In genomic region chr2:65918760-65919187, GRCh38 we compare ENCODE assay signal across 16 cellular contexts.
A peak's percentile ranks its signal among the peaks of the same experiment; 100 is the strongest.
DNase-seq lines count a peak whose midpoint lies in the region; ATAC-seq, FAIRE-seq and TF ChIP-seq lines count a peak whose summit lies in the region.
"Had no signal": no experiment of that assay in that cellular context is flagged by ENCODE, and none has a peak within 500 bp of the region (broad histone marks: within the 10 kb centered on the region; RNA-seq: fewer than 3 reads in every experiment).

No MANE protein-coding gene starts in this region.

- no peak overlapping the region for H3K9ac ChIP-seq in PC-3 (ENCODE audit: low read length)
- H3K9ac ChIP-seq in keratinocyte (ENCODE audit: control insufficient read depth, extremely low read depth, insufficient read depth, low read length) = no peak overlapping the region

- POLR2A ChIA-PET in PC-3 (lab: Charles Lee; ENCODE audit: unreplicated experiment) = no interaction called here
- POLR2A ChIA-PET in activated CD8-positive, alpha-beta T cell treated with anti-CD3 and anti-CD28 coated beads for 36 hours (lab: Charles Lee) = no interaction called here

- intact Hi-C loops in PC-3 (cut with micrococcal nuclease) = no loop called here
- intact Hi-C loops in activated CD8-positive, alpha-beta T cell treated with anti-CD3 and anti-CD28 coated beads for 36 hours (cut with micrococcal nuclease) = no loop called here

- no peaks in the 10 kb centered on the region for H4K20me1 ChIP-seq in PC-3 (ENCODE audit: low read length)
- H4K20me1 ChIP-seq in keratinocyte (ENCODE audit: control insufficient read depth, extremely low read depth, insufficient read depth, low read length) = no peaks in the 10 kb centered on the region

- H3K79me2 ChIP-seq in PC-3 (ENCODE audit: low read length) (no peaks in the 10 kb centered on the region), keratinocyte (ENCODE audit: control insufficient read depth, insufficient read depth, low read length) (no peaks in the 10 kb centered on the region)

- H3K4me3 Mint-ChIP-seq in activated CD8-positive, alpha-beta T cell treated with anti-CD3 and anti-CD28 coated beads for 36 hours = no peak overlapping the region
- H3K4me3 Mint-ChIP-seq: activated T-helper 17 cell treated with anti-CD3 and anti-CD28 coated beads, Interleukin-2, amount 50 U/mL, for 72 hours; natural killer cell had no signal

- no peaks in the 10 kb centered on the region for H3K4me1 Mint-ChIP-seq in activated CD8-positive, alpha-beta T cell treated with anti-CD3 and anti-CD28 coated beads for 36 hours (ENCODE audit: low read depth)
- H3K4me1 Mint-ChIP-seq: activated T-helper 17 cell treated with anti-CD3 and anti-CD28 coated beads, Interleukin-2, amount 50 U/mL, for 72 hours; natural killer cell had no signal

- H3K36me3 ChIP-seq in PC-3 (ENCODE audit: low read depth, low read length) = no peaks in the 10 kb centered on the region
- H3K36me3 ChIP-seq in keratinocyte (ENCODE audit: control insufficient read depth in 2 of 2, extremely low read depth in 1 of 2, insufficient read depth in 2 of 2, low read length in 2 of 2) = no peaks in the 10 kb centered on the region
- H3K36me3 ChIP-seq: adrenal gland, lower lobe of right lung, WERI-Rb-1 had no signal

- DNase-seq in PC-3 (peak; percentile 27), keratinocyte (ENCODE audit: low read depth, low spot score) (no peak), NCI-H1417 treated with DMSO at 0.1 percent for 48 hours (lab: John Stamatoyannopoulos, UW) (no peak), germinal center (ENCODE audit: low spot score) (no peak)
- no peak for DNase-seq in activated CD8-positive, alpha-beta T cell treated with anti-CD3 and anti-CD28 coated beads for 36 hours
- DNase-seq: adrenal gland, lower lobe of right lung, MV-4-11, natural killer cell, NCI-H2171 treated with DMSO at 0.1 percent for 48 hours, retina, WERI-Rb-1 had no signal

- H3K36me3 Mint-ChIP-seq in activated CD8-positive, alpha-beta T cell treated with anti-CD3 and anti-CD28 coated beads for 36 hours (ENCODE audit: low read depth) = no peaks in the 10 kb centered on the region
- H3K36me3 Mint-ChIP-seq: natural killer cell had no signal

- H3K9me3 ChIP-seq in PC-3 (ENCODE audit: low read length) (no peaks in the 10 kb centered on the region), keratinocyte (ENCODE audit: control insufficient read depth, low read depth, low read length) (no peaks in the 10 kb centered on the region)
- H3K9me3 ChIP-seq: adrenal gland, lower lobe of right lung had no signal

- TF ChIP-seq CTCF in 22Rv1 (IDR thresholded peaks at IDR 0.05) (peak; percentile 30; the same call in 1 of the 2 replicates), GM12873 (IDR thresholded peaks at IDR 0.05; ENCODE audit: insufficient read depth, low read depth, low read length, missing control alignments) (peak; percentile 9), PC-3 (conservative IDR thresholded peaks at IDR 0.05; ENCODE audit: low read depth, low read length) (peak; percentile 46), keratinocyte (optimal IDR thresholded peaks at IDR 0.05 in 1 of 3, IDR thresholded peaks at IDR 0.05 in 1 of 3, conservative IDR thresholded peaks at IDR 0.05 in 1 of 3; ENCODE audit: extremely low read depth in 1 of 3, insufficient read depth in 2 of 3, low read length in 3 of 3) (peak in 2 of 3 experiments; percentile 34 to 43)
- TF ChIP-seq CTCF in activated CD8-positive, alpha-beta T cell treated with anti-CD3 and anti-CD28 coated beads for 36 hours (IDR thresholded peaks at IDR 0.05) = no peak

- dilution Hi-C loops in keratinocyte (cut with MboI; ENCODE audit: extremely low pct_ligation_motif_present, low sequenced_read_pairs) = no loop called here

- no peaks in the 10 kb centered on the region for H3K9me2 ChIP-seq in PC-3 (replicated peaks; ENCODE audit: low read length)

- CTCF ChIA-PET in PC-3 (lab: Charles Lee) = interaction anchor here (1.1 kb wide), 1 partner anchor 510 kb away, joined by 3 read pairs; no protein-coding TSS in a partner anchor
- CTCF ChIA-PET in activated CD8-positive, alpha-beta T cell treated with anti-CD3 and anti-CD28 coated beads for 36 hours (lab: Charles Lee) = interaction anchor here (1.2 kb wide), 1 partner anchor 32 kb away, joined by 3 read pairs; no protein-coding TSS in a partner anchor

- H2AFZ ChIP-seq in PC-3 (ENCODE audit: low read length) (no peak overlapping the region), keratinocyte (ENCODE audit: control insufficient read depth, low read length) (no peak overlapping the region)

- H3K9me1 ChIP-seq in keratinocyte (ENCODE audit: control insufficient read depth, extremely low read depth, insufficient read depth, low read length) = no peaks in the 10 kb centered on the region

- H3K9me3 Mint-ChIP-seq in activated CD8-positive, alpha-beta T cell treated with anti-CD3 and anti-CD28 coated beads for 36 hours = peaks cover 7% of the 10 kb centered on the region

- H3F3A ChIP-seq in PC-3 (ENCODE audit: low read length, unreplicated experiment) = no peaks in the 10 kb centered on the region

- peaks cover 45% of the 10 kb centered on the region for H3K27me3 ChIP-seq in PC-3 (ENCODE audit: low read length)
- peaks cover 3% of the 10 kb centered on the region for H3K27me3 ChIP-seq in keratinocyte (ENCODE audit: control insufficient read depth, extremely low read depth, insufficient read depth, low read length)
- H3K27me3 ChIP-seq: adrenal gland had no signal

- no peak overlapping the region for H3K4me3 ChIP-seq in PC-3 (ENCODE audit: low read length)
- no peak overlapping the region for H3K4me3 ChIP-seq in keratinocyte (ENCODE audit: control insufficient read depth in 2 of 3, extremely low read depth in 1 of 3, insufficient read depth in 2 of 3, low read depth in 1 of 3, low read length in 3 of 3)
- H3K4me3 ChIP-seq: adrenal gland, lower lobe of right lung had no signal

- no TSS peak for BruUV-seq in PC-3 (replicated peaks; lab: Mats Ljungman, UMichigan)

- H3K27me3 Mint-ChIP-seq in activated CD8-positive, alpha-beta T cell treated with anti-CD3 and anti-CD28 coated beads for 36 hours = no peaks in the 10 kb centered on the region
- H3K27me3 Mint-ChIP-seq: activated T-helper 17 cell treated with anti-CD3 and anti-CD28 coated beads, Interleukin-2, amount 50 U/mL, for 72 hours had no signal

- ATAC-seq in PC-3 = no peak
- ATAC-seq in HG03097 (IDR thresholded peaks at IDR 0.05; ENCODE audit: low FRiP score, unreplicated experiment) = no peak
- no peak for ATAC-seq in activated CD8-positive, alpha-beta T cell treated with anti-CD3 and anti-CD28 coated beads for 36 hours
- ATAC-seq: activated T-helper 17 cell treated with anti-CD3 and anti-CD28 coated beads, Interleukin-2, amount 50 U/mL, for 72 hours; lower lobe of right lung; natural killer cell had no signal

- H3K4me1 ChIP-seq in PC-3 (ENCODE audit: insufficient read depth, low read length) (no peaks in the 10 kb centered on the region), keratinocyte (ENCODE audit: control insufficient read depth, extremely low read depth, insufficient read depth, low read length) (no peaks in the 10 kb centered on the region)

- FAIRE-seq in keratinocyte (lab: Jason Lieb, UNC) = no peak

- no peak overlapping the region for H3K27ac ChIP-seq in 22Rv1
- no peak overlapping the region for H3K27ac ChIP-seq in PC-3 (ENCODE audit: low read length)
- H3K27ac ChIP-seq in keratinocyte (ENCODE audit: control insufficient read depth, insufficient read depth, low read length) = no peak overlapping the region
- H3K27ac ChIP-seq: adrenal gland, lower lobe of right lung, WERI-Rb-1 had no signal

- H3K4me2 ChIP-seq in PC-3 (ENCODE audit: low read length) (no peak overlapping the region), keratinocyte (ENCODE audit: control insufficient read depth, extremely low read depth, insufficient read depth, low read depth, low read length) (no peak overlapping the region)

- no peak overlapping the region for H3K27ac Mint-ChIP-seq in activated CD8-positive, alpha-beta T cell treated with anti-CD3 and anti-CD28 coated beads for 36 hours
- H3K27ac Mint-ChIP-seq: activated T-helper 17 cell treated with anti-CD3 and anti-CD28 coated beads, Interleukin-2, amount 50 U/mL, for 72 hours; natural killer cell had no signal
